8 cellular contexts compared by ENCODE assay signal in genomic region chr16:30355144-30355953, GRCh38.
DNase-seq lines count a peak whose midpoint lies in the region; ATAC-seq and TF ChIP-seq lines count a peak whose summit lies in the region.

CD2BP2 (minus strand) TSS chr16:30355308; CDS start chr16:30354681, 627 bp downstream.

- ATAC-seq in HG03097 (IDR thresholded peaks at IDR 0.05; ENCODE audit: low FRiP score, unreplicated experiment) = peak; percentile 38

- peak; percentile 99 for DNase-seq in NCI-H2196 (lab: John Stamatoyannopoulos, UW; ENCODE audit: unreplicated experiment)
- DNase-seq in T47D (ENCODE audit: low read depth in 1 of 2, low spot score in 1 of 2) = peak; percentile 76 to 100
- peak; percentile 99 for DNase-seq in skeletal muscle cell (ENCODE audit: low read depth)

- H3K36me3 ChIP-seq in iPS-15b (ENCODE audit: control insufficient read depth, insufficient read depth, low read length) = peaks cover 40% of the 10 kb centered on the region

- TF ChIP-seq POLR2A in GM18526 (IDR thresholded peaks at IDR 0.05; ENCODE audit: extremely low read depth, insufficient read length) = peak; percentile 58

- H3K27ac ChIP-seq in 22Rv1 (peak within 1 kb of the TSS; percentile 92), VCaP (peak within 1 kb of the TSS; percentile 78)

- peaks cover 6% of the 10 kb centered on the region for H3K4me1 ChIP-seq in iPS-15b (ENCODE audit: control insufficient read depth, insufficient read depth, low read length)

- TF ChIP-seq CTCF in 22Rv1 (IDR thresholded peaks at IDR 0.05) (peak; percentile 12; the same call in 1 of the 2 replicates), VCaP (conservative IDR thresholded peaks at IDR 0.05) (no peak)

- H3K4me3 ChIP-seq in iPS-15b (ENCODE audit: low read depth, low read length) (peak within 1 kb of the TSS; percentile 79), skeletal muscle cell (ENCODE audit: low read depth, low read length) (peak within 1 kb of the TSS; percentile 82)

- peak within 1 kb of the TSS; percentile 97 for H3K9ac ChIP-seq in iPS-15b (ENCODE audit: low read depth, low read length)

- in situ Hi-C loops in T47D (cut with HindIII; ENCODE audit: low pct_unique_long_range_greater_than_20kb, low sequenced_read_pairs) = no loop called here

- no peaks in the 10 kb centered on the region for H3K27me3 ChIP-seq in iPS-15b (ENCODE audit: control insufficient read depth, insufficient read depth, low read length)

- H3K9me3 ChIP-seq in iPS-15b (ENCODE audit: control insufficient read depth, insufficient read depth, low read length) = no peaks in the 10 kb centered on the region

Comparison
In these comparisons a context has a peak if more than half of its experiments do, and no peak if none do; other contexts are left out.
1. Peak in every context shown above with its lines: DNase-seq, ATAC-seq, H3K4me3 ChIP-seq and H3K27ac ChIP-seq.